24 cellular contexts compared by ENCODE assay signal in the genomic region with DNA sequence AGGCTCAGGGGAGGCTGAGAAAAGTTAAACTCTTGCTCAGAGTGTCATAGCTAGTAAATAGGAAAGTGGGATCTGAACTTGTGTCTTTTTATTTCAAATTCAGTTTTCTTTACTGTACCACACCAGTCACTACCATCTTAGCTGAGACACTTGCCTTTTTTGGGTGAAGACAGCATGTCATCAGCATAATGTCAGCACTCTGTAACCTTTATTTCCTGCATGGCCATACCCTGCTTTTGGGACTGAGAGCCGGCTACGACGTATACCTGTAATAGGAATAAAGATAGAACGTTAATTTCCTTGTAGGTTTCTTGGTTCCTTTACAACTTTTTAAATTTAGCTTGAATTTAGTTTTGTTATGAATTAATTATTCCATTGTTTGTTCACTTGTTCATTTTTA.
DNase-seq lines count a peak whose midpoint lies in the region; ATAC-seq, FAIRE-seq and TF ChIP-seq lines count a peak whose summit lies in the region.
"Had no signal": no experiment of that assay in that cellular context is flagged by ENCODE, and none has a peak within 500 bp of the region (broad histone marks: within the 10 kb centered on the region; RNA-seq: fewer than 3 reads in every experiment).

No MANE protein-coding gene starts in this region.

- H3K4me1 Mint-ChIP-seq in naive thymus-derived CD4-positive, alpha-beta T cell = peaks cover 0 to 4% (median 0%) of the 10 kb centered on the region in 7 donors
- H3K4me1 Mint-ChIP-seq: CD4-positive, alpha-beta memory T cell; CD8-positive, alpha-beta memory T cell had no signal

- no peak for DNase-seq in H54 (ENCODE audit: insufficient read length, low spot score)
- no peak for DNase-seq in HTR-8/SVneo (ENCODE audit: insufficient read length, low spot score)
- peak; percentile 13 for DNase-seq in dermis blood vessel endothelial cell
- no peak for DNase-seq in NCI-H1436 (lab: John Stamatoyannopoulos, UW)
- DNase-seq in naive thymus-derived CD4-positive, alpha-beta T cell = no peak
- DNase-seq: 8988T; ACHN; BE2C; C1 segment of cervical spinal cord; CD4-positive, alpha-beta memory T cell; CD4-positive, CD25-positive, alpha-beta regulatory T cell; CD8-positive, alpha-beta memory T cell; COR-L47; DMS 273 treated with DMSO at 0.1 percent for 48 hours; DMS153; DMS53; DMS79; DND-41; EL; GDM1 had no signal

- TF ChIP-seq POLR2A in H54 (IDR thresholded peaks at IDR 0.05; ENCODE audit: low read depth, low read length) = no peak

- no peaks in the 10 kb centered on the region for H3K9me3 Mint-ChIP-seq in naive thymus-derived CD4-positive, alpha-beta T cell
- H3K9me3 Mint-ChIP-seq: CD4-positive, alpha-beta memory T cell; CD4-positive, CD25-positive, alpha-beta regulatory T cell; CD8-positive, alpha-beta memory T cell had no signal

- no peaks in the 10 kb centered on the region for H3K4me1 ChIP-seq in naive thymus-derived CD4-positive, alpha-beta T cell (ENCODE audit: control insufficient read depth in 2 of 2, insufficient read depth in 2 of 2, low read length in 2 of 2)
- H3K4me1 ChIP-seq: BE2C, BLaER1 had no signal

- H3K4me3 ChIP-seq in naive thymus-derived CD4-positive, alpha-beta T cell (ENCODE audit: low read length) = no peak overlapping the region
- H3K4me3 ChIP-seq: BLaER1, GM12878 had no signal

- FAIRE-seq in H54 (lab: Jason Lieb, UNC) (peak; percentile 48), HTR-8/SVneo (lab: Jason Lieb, UNC) (peak; percentile 64)
- FAIRE-seq: GM12878, GM12892 had no signal

- no peak for ATAC-seq in naive thymus-derived CD4-positive, alpha-beta T cell
- ATAC-seq: GM12878 had no signal

- H3K4me3 Mint-ChIP-seq in naive thymus-derived CD4-positive, alpha-beta T cell = no peak overlapping the region
- H3K4me3 Mint-ChIP-seq: CD14-positive monocyte; CD4-positive, alpha-beta memory T cell; CD4-positive, CD25-positive, alpha-beta regulatory T cell; CD8-positive, alpha-beta memory T cell had no signal

- H3K36me3 Mint-ChIP-seq in naive thymus-derived CD4-positive, alpha-beta T cell = peaks cover 0 to 16% (median 5%) of the 10 kb centered on the region in 5 donors
- H3K36me3 Mint-ChIP-seq: CD8-positive, alpha-beta memory T cell had no signal

- CTCF ChIA-PET in naive thymus-derived CD4-positive, alpha-beta T cell (lab: Charles Lee) = no interaction called here

- H3K27me3 Mint-ChIP-seq in naive thymus-derived CD4-positive, alpha-beta T cell = no peaks in the 10 kb centered on the region
- H3K27me3 Mint-ChIP-seq: CD4-positive, alpha-beta memory T cell; CD4-positive, CD25-positive, alpha-beta regulatory T cell; CD8-positive, alpha-beta memory T cell had no signal

- no peaks in the 10 kb centered on the region for H3K36me3 ChIP-seq in naive thymus-derived CD4-positive, alpha-beta T cell (ENCODE audit: control insufficient read depth in 2 of 3, insufficient read depth in 3 of 3, low read length in 3 of 3)
- H3K36me3 ChIP-seq: BE2C, BLaER1 had no signal

- H3K27ac ChIP-seq in naive thymus-derived CD4-positive, alpha-beta T cell (ENCODE audit: low read depth, low read length) = no peak overlapping the region
- H3K27ac ChIP-seq: BLaER1 had no signal

- intact Hi-C loops in naive thymus-derived CD4-positive, alpha-beta T cell (cut with micrococcal nuclease) = no loop called here

- no peaks in the 10 kb centered on the region for H3K27me3 ChIP-seq in naive thymus-derived CD4-positive, alpha-beta T cell (ENCODE audit: control insufficient read depth in 2 of 2, insufficient read depth in 2 of 2, low read length in 2 of 2)
- H3K27me3 ChIP-seq: BE2C, BLaER1 had no signal

- POLR2A ChIA-PET in naive thymus-derived CD4-positive, alpha-beta T cell (lab: Charles Lee) = no interaction called here

- no peaks in the 10 kb centered on the region for H3K9me3 ChIP-seq in naive thymus-derived CD4-positive, alpha-beta T cell (ENCODE audit: control insufficient read depth in 2 of 3, low read length in 3 of 3)
- H3K9me3 ChIP-seq: BE2C, BLaER1 had no signal

- H3K27ac Mint-ChIP-seq in naive thymus-derived CD4-positive, alpha-beta T cell = no peak overlapping the region
- H3K27ac Mint-ChIP-seq: CD14-positive monocyte; CD8-positive, alpha-beta memory T cell had no signal
